Comparison of ENCODE assay signal across 9 cellular contexts in the genomic region with DNA sequence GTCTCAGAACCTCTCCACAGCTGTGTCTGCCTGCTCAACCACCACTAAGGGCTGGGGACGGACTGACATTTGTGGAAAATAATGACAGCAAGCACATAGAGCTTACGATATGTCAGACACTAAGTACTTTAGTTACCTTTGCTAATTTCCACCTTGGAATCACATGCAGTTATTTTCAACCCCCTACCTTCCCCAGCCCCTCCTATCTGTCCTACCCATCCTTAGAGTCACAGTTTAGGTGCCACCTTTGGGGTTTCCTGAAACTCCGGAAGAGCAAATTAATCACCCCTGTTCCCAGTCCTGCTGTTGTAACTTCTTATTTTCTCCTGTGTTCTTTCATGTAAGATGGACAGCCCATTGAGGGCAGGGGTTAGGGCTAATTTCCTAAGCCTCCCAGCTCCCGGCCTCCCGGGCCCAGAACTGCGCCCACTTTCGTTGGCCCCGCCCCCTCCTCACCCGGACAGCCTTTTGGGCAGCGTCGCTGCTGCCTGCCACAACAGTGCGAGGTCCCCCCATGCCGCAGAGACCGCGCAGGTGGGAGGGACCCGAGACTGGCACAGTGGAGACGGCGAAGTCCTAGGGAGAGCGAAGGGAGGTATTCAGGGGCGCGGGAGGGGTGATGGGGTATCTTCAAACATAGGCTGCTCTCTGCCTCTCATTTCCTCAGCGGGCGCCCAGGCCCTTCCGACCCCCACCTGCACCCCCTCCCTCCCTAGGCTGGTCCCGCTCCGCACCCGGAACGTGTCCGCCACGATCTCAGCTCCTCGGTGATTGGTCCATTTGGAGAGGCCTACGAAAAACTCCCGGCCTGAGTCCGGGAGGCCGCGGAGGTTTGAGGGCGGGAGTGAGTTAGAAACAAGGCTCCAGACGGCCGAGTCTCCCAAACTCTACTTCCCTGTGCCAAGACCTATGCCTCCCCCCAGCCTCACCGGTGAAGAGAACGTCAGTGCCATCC. TPM values are rescaled to one million over a fixed set of nuclear protein-coding genes. Genes with fewer than 3 reads are reported as not detected.
A peak's percentile ranks its signal among the peaks of the same experiment; 100 is the strongest.
DNase-seq lines count a peak whose midpoint lies in the region; ATAC-seq and TF ChIP-seq lines count a peak whose summit lies in the region.
"Had no signal": no experiment of that assay in that cellular context is flagged by ENCODE, and none has a peak within 500 bp of the region (broad histone marks: within the 10 kb centered on the region; RNA-seq: fewer than 3 reads in every experiment).

No MANE protein-coding gene starts in this region.

- H3K27me3 Mint-ChIP-seq in activated naive CD4-positive, alpha-beta T cell treated with anti-CD3 and anti-CD28 coated beads, Interleukin-2, amount 50 U/mL, for 24 hours, result no peaks in the 10 kb centered on the region
- H3K27me3 Mint-ChIP-seq in activated naive CD8-positive, alpha-beta T cell treated with anti-CD3 and anti-CD28 coated beads, Interleukin-2, amount 10 ng/mL, durations not matched to agents 7 days and 5 days, result no peaks in the 10 kb centered on the region

- H3K9me3 Mint-ChIP-seq in activated naive CD4-positive, alpha-beta T cell treated with anti-CD3 and anti-CD28 coated beads, Interleukin-2, amount 50 U/mL, for 24 hours, result no peaks in the 10 kb centered on the region
- H3K9me3 Mint-ChIP-seq in activated naive CD8-positive, alpha-beta T cell treated with anti-CD3 and anti-CD28 coated beads, Interleukin-2, amount 10 ng/mL, durations not matched to agents 7 days and 5 days, result no peaks in the 10 kb centered on the region

- H3K4me1 Mint-ChIP-seq in activated naive CD4-positive, alpha-beta T cell treated with anti-CD3 and anti-CD28 coated beads, Interleukin-2, amount 50 U/mL, for 24 hours, result peaks cover 48% of the 10 kb centered on the region
- peaks cover 54% of the 10 kb centered on the region for H3K4me1 Mint-ChIP-seq in activated naive CD8-positive, alpha-beta T cell treated with anti-CD3 and anti-CD28 coated beads, Interleukin-2, amount 10 ng/mL, durations not matched to agents 7 days and 5 days

- H3K27ac ChIP-seq in lung (ENCODE audit: low read depth in 1 of 2, low read length in 1 of 2), result peak overlapping the region in 1 of 2 donors; percentile 90
- H3K27ac ChIP-seq in upper lobe of right lung, result peak overlapping the region; percentile 78

- intact Hi-C loops in upper lobe of right lung (cut with DNase I), result no loop called here

- WGBS in lung, 2 donors, result 75 to 77% methylated on average over 41 of the region's 41 CpGs

- H3K36me3 ChIP-seq in lung (ENCODE audit: control insufficient read depth in 2 of 2, insufficient read depth in 2 of 2, low read length in 2 of 2) (peaks cover 5 to 16% of the 10 kb centered on the region in 2 donors), upper lobe of right lung (peaks cover 26% of the 10 kb centered on the region)

- H3K27me3 ChIP-seq in lung (ENCODE audit: control insufficient read depth, insufficient read depth) (no peaks in the 10 kb centered on the region), upper lobe of right lung (no peaks in the 10 kb centered on the region)
- H3K27me3 ChIP-seq: pancreas had no signal

- TF ChIP-seq CTCF in lung (IDR thresholded peaks at IDR 0.05; ENCODE audit: control extremely low read depth, extremely low read depth), result no peak
- TF ChIP-seq CTCF in upper lobe of right lung (IDR thresholded peaks at IDR 0.05), result no peak

- no peak overlapping the region for H3K27ac Mint-ChIP-seq in activated naive CD4-positive, alpha-beta T cell treated with anti-CD3 and anti-CD28 coated beads, Interleukin-2, amount 50 U/mL, for 24 hours
- H3K27ac Mint-ChIP-seq in activated naive CD8-positive, alpha-beta T cell treated with anti-CD3 and anti-CD28 coated beads, Interleukin-2, amount 10 ng/mL, durations not matched to agents 7 days and 5 days, result peak overlapping the region; percentile 76

- peaks cover 2% of the 10 kb centered on the region for H3K36me3 Mint-ChIP-seq in activated naive CD4-positive, alpha-beta T cell treated with anti-CD3 and anti-CD28 coated beads, Interleukin-2, amount 50 U/mL, for 24 hours
- peaks cover 34% of the 10 kb centered on the region for H3K36me3 Mint-ChIP-seq in activated naive CD8-positive, alpha-beta T cell treated with anti-CD3 and anti-CD28 coated beads, Interleukin-2, amount 10 ng/mL, durations not matched to agents 7 days and 5 days

- no peak for DNase-seq in activated naive CD4-positive, alpha-beta T cell treated with anti-CD3 and anti-CD28 coated beads, Interleukin-2, amount 50 U/mL, for 16 hours
- no peak for DNase-seq in activated naive CD8-positive, alpha-beta T cell treated with anti-CD3 and anti-CD28 coated beads, Interleukin-2, amount 10 ng/mL, durations not matched to agents 7 days and 5 days
- no peak for DNase-seq in lung (ENCODE audit: low spot score)
- DNase-seq in upper lobe of right lung, result no peak
- no peak for DNase-seq in LoVo (ENCODE audit: low spot score)
- DNase-seq in stimulated activated naive CD4-positive, alpha-beta T cell treated with Interleukin-2 at 50 U/mL for 16 hours (lab: John Stamatoyannopoulos, UW), result no peak

- ATAC-seq in activated naive CD8-positive, alpha-beta T cell treated with anti-CD3 and anti-CD28 coated beads, Interleukin-2, amount 10 ng/mL, durations not matched to agents 7 days and 5 days (ENCODE audit: low read depth), result no peak
- ATAC-seq in lung (ENCODE audit: insufficient read depth, low FRiP score), result no peak
- ATAC-seq in upper lobe of right lung, result no peak
- ATAC-seq in GM19035 (IDR thresholded peaks at IDR 0.05; ENCODE audit: unreplicated experiment), result no peak

- peak overlapping the region; percentile 60 for H3K4me3 Mint-ChIP-seq in activated naive CD4-positive, alpha-beta T cell treated with anti-CD3 and anti-CD28 coated beads, Interleukin-2, amount 50 U/mL, for 24 hours
- H3K4me3 Mint-ChIP-seq in activated naive CD8-positive, alpha-beta T cell treated with anti-CD3 and anti-CD28 coated beads, Interleukin-2, amount 10 ng/mL, durations not matched to agents 7 days and 5 days, result peak overlapping the region; percentile 98

- H3K9me3 ChIP-seq in lung (ENCODE audit: control insufficient read depth in 2 of 2, insufficient read depth in 1 of 2, low read length in 1 of 2), result no peaks in the 10 kb centered on the region
- H3K9me3 ChIP-seq in upper lobe of right lung, result no peaks in the 10 kb centered on the region
- H3K9me3 ChIP-seq: pancreas had no signal

- POLR2A ChIA-PET in activated naive CD8-positive, alpha-beta T cell treated with anti-CD3 and anti-CD28 coated beads, Interleukin-2, amount 10 ng/mL, durations not matched to agents 7 days and 5 days (lab: Charles Lee), result interaction anchor here (0.6 to 9.4 kb wide), 7 partner anchors 9 to 102 kb away, joined by 3 to 137 read pairs (median 5); a partner anchor contains a TSS

- H3K4me3 ChIP-seq in lung (peak overlapping the region; percentile 36), upper lobe of right lung (peak overlapping the region; percentile 88)

- peaks cover 0 to 6% of the 10 kb centered on the region in 2 donors for H3K4me1 ChIP-seq in lung (ENCODE audit: control insufficient read depth in 2 of 2, insufficient read depth in 2 of 2, low read length in 2 of 2)
- H3K4me1 ChIP-seq in upper lobe of right lung, result peaks cover 48% of the 10 kb centered on the region
- H3K4me1 ChIP-seq: pancreas had no signal

RNA-seq across cellular contexts. Expression of a gene that starts 1.1 kb away (rescaled TPM):
- 10 to 100 TPM; 28.3 to 29.1 TPM for total RNA-seq in activated naive CD8-positive, alpha-beta T cell treated with anti-CD3 and anti-CD28 coated beads, Interleukin-2, amount 10 ng/mL, durations not matched to agents 7 days and 5 days
- total RNA-seq in lung (10 to 100 TPM; 60.3 to 80.0 TPM), upper lobe of right lung (71.2 TPM)
- 100 to 1,000 TPM; 103 to 130 TPM for polyA plus RNA-seq in lung

RNA-seq across cellular contexts. Expression of a gene that starts 4.8 kb away (rescaled TPM):
- total RNA-seq in activated naive CD8-positive, alpha-beta T cell treated with anti-CD3 and anti-CD28 coated beads, Interleukin-2, amount 10 ng/mL, durations not matched to agents 7 days and 5 days, result 1 to 10 TPM; 1.2 to 1.5 TPM
- total RNA-seq in lung, result 1 to 10 TPM in 1 of 2 donors, under 1 TPM in 1; 0.64 to 1.1 TPM
- polyA plus RNA-seq in lung, result 1 to 10 TPM in 1 of 2 donors, under 1 TPM in 1; 0.45 to 2.3 TPM
- 1.1 TPM for total RNA-seq in upper lobe of right lung

RNA-seq across cellular contexts. Expression of a gene that starts 6.4 kb away (rescaled TPM):
- total RNA-seq in activated naive CD8-positive, alpha-beta T cell treated with anti-CD3 and anti-CD28 coated beads, Interleukin-2, amount 10 ng/mL, durations not matched to agents 7 days and 5 days, result not detected
- total RNA-seq in lung (not detected), upper lobe of right lung (not detected)
- polyA plus RNA-seq in lung, result under 1 TPM; 0.14 to 0.16 TPM
- total RNA-seq: pancreas had no signal
- polyA plus RNA-seq: pancreas had no signal

RNA-seq across cellular contexts. Expression of a gene that starts 8.3 kb away (rescaled TPM):
- 100 to 1,000 TPM; 425 to 456 TPM for total RNA-seq in activated naive CD8-positive, alpha-beta T cell treated with anti-CD3 and anti-CD28 coated beads, Interleukin-2, amount 10 ng/mL, durations not matched to agents 7 days and 5 days
- total RNA-seq in lung, result 100 to 1,000 TPM; 231 to 368 TPM
- 100 to 1,000 TPM; 387 to 763 TPM for polyA plus RNA-seq in lung
- 286 TPM for total RNA-seq in upper lobe of right lung

RNA-seq across cellular contexts. Expression of a gene that starts 11.8 kb away (rescaled TPM):
- total RNA-seq in activated naive CD8-positive, alpha-beta T cell treated with anti-CD3 and anti-CD28 coated beads, Interleukin-2, amount 10 ng/mL, durations not matched to agents 7 days and 5 days, result 10 to 100 TPM; 59.2 to 68.2 TPM
- total RNA-seq in lung, result 10 to 100 TPM; 11.6 to 17.8 TPM
- 10 to 100 TPM in 1 of 2 donors, 1 to 10 TPM in 1; 4.5 to 15.1 TPM for polyA plus RNA-seq in lung
- total RNA-seq in upper lobe of right lung, result 11.2 TPM
